In genomic region chr4:102247041-102247440, GRCh38 we compare ENCODE assay signal across 20 cellular contexts.
DNase-seq lines count a peak whose midpoint lies in the region; ATAC-seq and TF ChIP-seq lines count a peak whose summit lies in the region.
"Had no signal": no experiment of that assay in that cellular context is flagged by ENCODE, and none has a peak within 500 bp of the region (broad histone marks: within the 10 kb centered on the region; RNA-seq: fewer than 3 reads in every experiment).

No MANE protein-coding gene starts in this region.

- no peak for ATAC-seq in SK-N-SH treated with all-trans-retinoic acid at 6 μM for 48 hours
- no peak for ATAC-seq in GM18502 (IDR thresholded peaks at IDR 0.05; ENCODE audit: poor library complexity, unreplicated experiment)
- no peak for ATAC-seq in GM18909 (IDR thresholded peaks at IDR 0.05; ENCODE audit: poor library complexity, unreplicated experiment)

- no peaks in the 10 kb centered on the region for H3K36me3 ChIP-seq in SK-N-SH (replicated peaks in 1 of 2; ENCODE audit: control insufficient read depth in 1 of 2, insufficient read depth in 2 of 2, low read length in 1 of 2)
- H3K36me3 ChIP-seq: SJSA1 had no signal

- POLR2A ChIA-PET in SK-N-SH (lab: Yijun Ruan, JAX), result no interaction called here

- no peaks in the 10 kb centered on the region for H4K20me1 ChIP-seq in SK-N-SH (ENCODE audit: insufficient read depth)

- no peak overlapping the region for H3K9ac ChIP-seq in SK-N-SH

- H3K4me1 ChIP-seq in SK-N-SH (ENCODE audit: control insufficient read depth in 1 of 2, insufficient read depth in 2 of 2, low read depth in 1 of 2, low read length in 1 of 2), result no peaks in the 10 kb centered on the region
- H3K4me1 ChIP-seq: SJSA1 had no signal

- H3K4me2 ChIP-seq in SK-N-SH, result no peak overlapping the region

- H3K27me3 ChIP-seq in SK-N-SH (ENCODE audit: insufficient read depth), result no peaks in the 10 kb centered on the region
- H3K27me3 ChIP-seq: SJSA1 had no signal

- H3K79me2 ChIP-seq in SK-N-SH (ENCODE audit: insufficient read depth), result no peaks in the 10 kb centered on the region

- peaks cover 4% of the 10 kb centered on the region for H3F3A ChIP-seq in SK-N-SH (replicated peaks; ENCODE audit: insufficient read depth)

- CTCF ChIA-PET in SK-N-SH (lab: Yijun Ruan, JAX), result interaction anchor here (0.8 to 1.5 kb wide), 3 partner anchors 8 to 11 kb away, joined by 3 read pairs; no protein-coding TSS in a partner anchor

- 58% methylated on average over 1 of the region's 1 CpG for WGBS in SK-N-SH (ENCODE audit: low lambda C conversion rate)

- TF ChIP-seq CTCF in SK-N-SH (IDR thresholded peaks at IDR 0.05) (no peak), astrocyte of the spinal cord (IDR thresholded peaks at IDR 0.05; ENCODE audit: low read depth, low read length) (no peak)

- H3K4me3 ChIP-seq in SK-N-SH (ENCODE audit: low read depth in 2 of 2, low read length in 1 of 2) (no peak overlapping the region), astrocyte of the spinal cord (ENCODE audit: low read depth, low read length) (no peak overlapping the region)
- H3K4me3 ChIP-seq: SJSA1 had no signal

- peak in 1 of 2 experiments; percentile 26; a peak in 1 of 4 replicates for TF ChIP-seq EP300 in SK-N-SH (IDR thresholded peaks at IDR 0.05; ENCODE audit: borderline replicate concordance in 1 of 2, low read depth in 1 of 2, low read length in 1 of 2)

- in situ Hi-C loops in astrocyte of the spinal cord (cut with HindIII; ENCODE audit: low sequenced_read_pairs), result no loop called here
- in situ Hi-C loops in ACHN (cut with HindIII; ENCODE audit: low pct_ligation_motif_present, low pct_unique_long_range_greater_than_20kb, low sequenced_read_pairs), result no loop called here

- DNase-seq in SK-N-SH (no peak), astrocyte of the spinal cord (ENCODE audit: low read depth, low spot score) (peak; percentile 76), iris pigment epithelial cell (ENCODE audit: low read depth) (peak; percentile 43), NCI-H1436 (lab: John Stamatoyannopoulos, UW) (no peak), ACHN (no peak)
- DNase-seq: C1 segment of cervical spinal cord, DMS 273 treated with DMSO at 0.1 percent for 48 hours, H9, IMR-90, Kasumi-1, MV-4-11, NCI-H1417 treated with DMSO at 0.1 percent for 48 hours, NCI-H2029 treated with DMSO at 0.1 percent for 48 hours, NCI-H510A, RPMI8226 had no signal

- no peak overlapping the region for H3K27ac ChIP-seq in SK-N-SH (ENCODE audit: low read depth in 2 of 2, low read length in 1 of 2)
- H3K27ac ChIP-seq: 22Rv1, SJSA1 had no signal

- no peaks in the 10 kb centered on the region for H3K9me2 ChIP-seq in SK-N-SH

- H2AFZ ChIP-seq in SK-N-SH (ENCODE audit: low read depth), result no peak overlapping the region

- no peaks in the 10 kb centered on the region for H3K9me3 ChIP-seq in SK-N-SH
- H3K9me3 ChIP-seq: SJSA1 had no signal

- no peak for TF ChIP-seq RAD21 in SK-N-SH (IDR thresholded peaks at IDR 0.05; ENCODE audit: low read length)

TF ChIP-seq in SK-N-SH, 30 proteins besides CTCF, POLR2A, EP300 and RAD21:
- peak; percentile 81 for TF ChIP-seq TCF12 (IDR thresholded peaks at IDR 0.05)
- 0 out of 2 replicates have a peak, but pooled peaks have one; percentile 13 for TF ChIP-seq TEAD4 (IDR thresholded peaks at IDR 0.05; ENCODE audit: borderline replicate concordance, insufficient read depth)
- peak; percentile 18; the same call in 1 of the 2 replicates for TF ChIP-seq JUND (IDR thresholded peaks at IDR 0.05)
- no peak for TF ChIP-seq ELF1 (IDR thresholded peaks at IDR 0.05)
- TF ChIP-seq PBX3 (IDR thresholded peaks at IDR 0.05), result peak; percentile 71
- TF ChIP-seq POLR2AphosphoS5 (IDR thresholded peaks at IDR 0.05; ENCODE audit: low read depth, low read length), result peak; percentile 16; the same call in 1 of the 2 replicates
- no peak for TF ChIP-seq RCOR1 (IDR thresholded peaks at IDR 0.05; ENCODE audit: low read length)

TF ChIP-seq in SK-N-SH treated with all-trans-retinoic acid at 6 μM for 48 hours, 23 proteins besides CTCF, POLR2A, EP300 and RAD21:
- no peak for TF ChIP-seq PPARA (CRISPR knock-in tag; IDR thresholded peaks at IDR 0.05; ENCODE audit: borderline replicate concordance)
- no peak for TF ChIP-seq GLIS3 (CRISPR knock-in tag; IDR thresholded peaks at IDR 0.05)
- TF ChIP-seq TCF4 (CRISPR knock-in tag; IDR thresholded peaks at IDR 0.05; ENCODE audit: borderline replicate concordance), result no peak
TF ChIP-seq in SK-N-SH treated with all-trans-retinoic acid at 6 μM for 48 hours: peak in this region for 0.

Comparison
In these comparisons a context has a peak if more than half of its experiments do, and no peak if none do; other contexts are left out.
1. DNase-seq: peak in astrocyte of the spinal cord (single experiment) and iris pigment epithelial cell (single experiment); none in SK-N-SH (single experiment), NCI-H1436 (single experiment) and ACHN (single experiment).